ENCODE assay signal across 30 cellular contexts in genomic region chr6:34979994-34980393, GRCh38.
"Had no signal": no experiment of that assay in that cellular context is flagged by ENCODE, and none has a peak within 500 bp of the region (broad histone marks: within the 10 kb centered on the region; RNA-seq: fewer than 3 reads in every experiment).

No MANE protein-coding gene starts in this region.

- H3K9ac ChIP-seq: KMS-11 had no signal

- ATAC-seq: activated CD8-positive, alpha-beta memory T cell treated with anti-CD3 and anti-CD28 coated beads, Interleukin-2, amount 10 ng/mL, durations not matched to agents 7 days and 5 days; activated naive CD8-positive, alpha-beta T cell treated with anti-CD3 and anti-CD28 coated beads, Interleukin-2, amount 50 U/mL, for 24 hours; Panc1 had no signal

- H3K27ac ChIP-seq: KMS-11, RWPE1, SJCRH30, SK-N-MC, WERI-Rb-1 had no signal

- H3K4me2 ChIP-seq: KMS-11 had no signal

- H3K4me3 ChIP-seq: SJCRH30, SK-N-MC had no signal

- H3K36me3 ChIP-seq: SJCRH30 had no signal

- H3K27me3 ChIP-seq: SJCRH30 had no signal

- H3K9me3 ChIP-seq: SJCRH30 had no signal

- DNase-seq: activated CD4-positive, alpha-beta memory T cell treated with anti-CD3 and anti-CD28 coated beads, Interleukin-2, amount 10 ng/mL, durations not matched to agents 7 days and 5 days; activated CD4-positive, alpha-beta T cell treated with anti-CD3 and anti-CD28 coated beads for 1 hour; activated CD4-positive, alpha-beta T cell treated with anti-CD3 and anti-CD28 coated beads for 48 hours; activated CD4-positive, CD25-positive, alpha-beta regulatory T cell; activated CD8-positive, alpha-beta memory T cell treated with anti-CD3 and anti-CD28 coated beads for 24 hours; activated CD8-positive, alpha-beta memory T cell treated with anti-CD3 and anti-CD28 coated beads, Interleukin-2, amount 10 ng/mL, durations not matched to agents 7 days and 5 days; activated CD8-positive, alpha-beta memory T cell treated with anti-CD3 and anti-CD28 coated beads, Interleukin-2, amount 50 U/mL, for 48 hours; activated effector memory CD4-positive, alpha-beta T cell treated with Interleukin-2 at 50 U/mL for 16 hours; activated naive CD4-positive, alpha-beta T cell treated with anti-CD3 and anti-CD28 coated beads, Interleukin-2, amount 10 ng/mL, durations not matched to agents 7 days and 5 days; activated naive CD8-positive, alpha-beta T cell treated with anti-CD3 and anti-CD28 coated beads, Interleukin-2, amount 50 U/mL, for 24 hours; activated T-cell treated with anti-CD3 and anti-CD28 coated beads, Interleukin-2, amount 50 U/mL, for 48 hours; anterior cingulate cortex; central memory CD4-positive, alpha-beta T cell; NCI-H1092 treated with DMSO at 0.1 percent for 48 hours; NCI-H1417 treated with DMSO at 0.1 percent for 48 hours; NCI-H1694; NCI-H1930; NCI-H2081 treated with DMSO at 0.1 percent for 48 hours; NCI-H226; NCI-H446 treated with DMSO at 0.1 percent for 48 hours; NCI-H524 treated with DMSO at 0.1 percent for 48 hours; SHP77; SJCRH30; T1000; WERI-Rb-1 had no signal

- FAIRE-seq: bronchial epithelial cell had no signal

- H3K4me1 ChIP-seq: SJCRH30 had no signal
